ENCODE assay signal across 8 cellular contexts in the genomic region with DNA sequence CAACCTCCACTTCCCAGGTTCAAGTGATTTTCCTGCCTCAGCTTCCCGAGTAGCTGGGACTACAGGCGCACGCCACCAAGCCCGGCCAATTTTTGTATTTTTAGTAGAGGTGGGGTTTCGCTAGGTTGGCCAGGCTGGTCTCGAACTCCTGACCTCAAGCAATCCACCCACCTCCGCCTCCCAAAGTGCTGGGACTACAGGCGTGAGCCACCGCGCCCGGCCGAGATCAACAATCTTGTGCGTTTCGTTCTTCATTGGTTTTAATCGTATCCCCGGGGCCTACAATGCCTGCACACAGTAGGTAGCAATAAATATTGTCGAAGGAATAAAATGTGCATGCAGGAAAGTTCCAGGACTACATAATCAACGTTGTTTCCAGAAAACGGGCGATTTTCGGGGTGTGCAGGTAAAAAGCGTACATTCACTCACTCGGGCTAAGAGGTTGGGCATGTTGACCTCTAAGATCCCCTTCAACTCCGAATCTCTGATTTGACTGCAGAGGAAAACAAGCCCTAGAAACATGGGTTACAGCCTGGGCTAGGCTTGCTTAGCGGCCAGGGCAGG. TPM values are rescaled to one million over a fixed set of nuclear protein-coding genes. Genes with fewer than 3 reads are reported as not detected.
DNase-seq lines count a peak whose midpoint lies in the region; ATAC-seq and TF ChIP-seq lines count a peak whose summit lies in the region.

No MANE protein-coding gene starts in this region.

- H3K4me1 Mint-ChIP-seq in activated T-helper 1 cell treated with anti-CD3 and anti-CD28 coated beads, Interleukin-12 subunit alpha, Interleukin-12 subunit beta, Interleukin-2, Interleukin-4 antibody, amounts not matched to agents 30 ng/mL and 10 ng/mL and 1 ng/mL, durations not matched to agents 14 hours and 24 hours and 36 hours (ENCODE audit: low read depth): peaks cover 68% of the 10 kb centered on the region

- CTCF ChIA-PET in HCT116 (lab: Charles Lee): interaction anchor here (1.4 to 1.9 kb wide), 5 partner anchors 9 to 176 kb away, joined by 3 to 8 read pairs (median 4); no protein-coding TSS in a partner anchor

- H4K20me1 ChIP-seq in HCT116 (ENCODE audit: insufficient read depth) (no peaks in the 10 kb centered on the region), smooth muscle cell (ENCODE audit: low read depth) (peaks cover 15% of the 10 kb centered on the region)

- WGBS in smooth muscle cell (ENCODE audit: low lambda C conversion rate): 75% methylated on average over 25 of the region's 25 CpGs

- peaks cover 19 to 43% of the 10 kb centered on the region in 2 experiments for H3K4me1 ChIP-seq in HCT116 (ENCODE audit: control insufficient read depth in 1 of 2, insufficient read depth in 2 of 2, low read length in 2 of 2)
- peaks cover 28% of the 10 kb centered on the region for H3K4me1 ChIP-seq in smooth muscle cell (ENCODE audit: low read depth)

- peak overlapping the region; percentile 99 for H3K4me3 Mint-ChIP-seq in activated T-helper 1 cell treated with anti-CD3 and anti-CD28 coated beads, Interleukin-12 subunit alpha, Interleukin-12 subunit beta, Interleukin-2, Interleukin-4 antibody, amounts not matched to agents 30 ng/mL and 10 ng/mL and 1 ng/mL, durations not matched to agents 14 hours and 24 hours and 36 hours

- H3K27ac Mint-ChIP-seq in activated T-helper 1 cell treated with anti-CD3 and anti-CD28 coated beads, Interleukin-12 subunit alpha, Interleukin-12 subunit beta, Interleukin-2, Interleukin-4 antibody, amounts not matched to agents 30 ng/mL and 10 ng/mL and 1 ng/mL, durations not matched to agents 14 hours and 24 hours and 36 hours: peak overlapping the region; percentile 100

- H3K4me3 ChIP-seq in HCT116 (replicated peaks in 1 of 2; ENCODE audit: low read depth in 1 of 2, low read length in 2 of 2) (peak overlapping the region; percentile 70 to 96), iPS-11a (ENCODE audit: low read depth, low read length) (peak overlapping the region; percentile 80), smooth muscle cell (peak overlapping the region; percentile 67)

- H3K27ac ChIP-seq in HCT116 (ENCODE audit: low read depth, low read length) (peak overlapping the region; percentile 80), smooth muscle cell (ENCODE audit: low read depth) (peak overlapping the region; percentile 84)

- peak overlapping the region; percentile 95 for H3K4me2 ChIP-seq in HCT116 (ENCODE audit: low read length)
- H3K4me2 ChIP-seq in smooth muscle cell: peak overlapping the region; percentile 99

- no peaks in the 10 kb centered on the region for H3K9me3 Mint-ChIP-seq in activated T-helper 1 cell treated with anti-CD3 and anti-CD28 coated beads, Interleukin-12 subunit alpha, Interleukin-12 subunit beta, Interleukin-2, Interleukin-4 antibody, amounts not matched to agents 30 ng/mL and 10 ng/mL and 1 ng/mL, durations not matched to agents 14 hours and 24 hours and 36 hours

- RAD21 ChIA-PET in HCT116 (lab: Charles Lee; ENCODE audit: low non-redundant PET in 1 of 2, low total read pairs in 2 of 2, uncharacterized antibody in 2 of 2, unreplicated experiment in 2 of 2): interaction anchor here (1.0 to 1.3 kb wide), 2 partner anchors 106 to 176 kb away, joined by 3 read pairs; no protein-coding TSS in a partner anchor

- H3K9me3 ChIP-seq in HCT116 (ENCODE audit: control insufficient read depth in 1 of 2, insufficient read depth in 1 of 2, low read depth in 1 of 2, low read length in 2 of 2): no peaks in the 10 kb centered on the region
- H3K9me3 ChIP-seq in smooth muscle cell (replicated peaks; ENCODE audit: low read depth): no peaks in the 10 kb centered on the region

- H3K9me2 ChIP-seq in HCT116 (ENCODE audit: insufficient read depth): no peaks in the 10 kb centered on the region

- ATAC-seq in HCT116 (no peak), GM21526 (IDR thresholded peaks at IDR 0.05; ENCODE audit: low FRiP score, unreplicated experiment) (no peak), GM18858 (IDR thresholded peaks at IDR 0.05; ENCODE audit: unreplicated experiment) (no peak)

- no peak overlapping the region for H2AFZ ChIP-seq in HCT116 (ENCODE audit: low read depth, low read length, poor library complexity, severe bottlenecking)
- peak overlapping the region; percentile 100 for H2AFZ ChIP-seq in smooth muscle cell (ENCODE audit: low read depth)

- peaks cover 12% of the 10 kb centered on the region for H3F3A ChIP-seq in smooth muscle cell (ENCODE audit: low read depth)

- H3K27me3 Mint-ChIP-seq in activated T-helper 1 cell treated with anti-CD3 and anti-CD28 coated beads, Interleukin-12 subunit alpha, Interleukin-12 subunit beta, Interleukin-2, Interleukin-4 antibody, amounts not matched to agents 30 ng/mL and 10 ng/mL and 1 ng/mL, durations not matched to agents 14 hours and 24 hours and 36 hours (ENCODE audit: insufficient read depth): no peaks in the 10 kb centered on the region

- H3K9ac ChIP-seq in HCT116 (ENCODE audit: low read length) (peak overlapping the region; percentile 94), smooth muscle cell (ENCODE audit: low read depth) (peak overlapping the region; percentile 77)

- H3K36me3 ChIP-seq in HCT116 (ENCODE audit: control insufficient read depth in 1 of 2, insufficient read depth in 2 of 2, low read length in 2 of 2) (no peaks in the 10 kb centered on the region), smooth muscle cell (ENCODE audit: low read depth) (no peaks in the 10 kb centered on the region)

- peaks cover 20% of the 10 kb centered on the region for H3K79me2 ChIP-seq in HCT116 (ENCODE audit: insufficient read depth, low read length)
- H3K79me2 ChIP-seq in smooth muscle cell (ENCODE audit: low read depth): peaks cover 28% of the 10 kb centered on the region

- no peak for TF ChIP-seq RAD21 in HCT116 (IDR thresholded peaks at IDR 0.05; ENCODE audit: low read depth)

- TF ChIP-seq POLR2A in HCT116 (IDR thresholded peaks at IDR 0.05; ENCODE audit: borderline replicate concordance, extremely low read depth, insufficient read depth, insufficient read length): no peak

- H3K27me3 ChIP-seq in HCT116 (ENCODE audit: insufficient read depth, low read length) (no peaks in the 10 kb centered on the region), smooth muscle cell (ENCODE audit: low read depth) (no peaks in the 10 kb centered on the region)

- intact Hi-C loops in HCT116 (cut with micrococcal nuclease): loop anchor here (5.0 kb wide), 1 partner anchor 104 kb away; no protein-coding TSS in a partner anchor
- intact Hi-C loops in activated T-helper 1 cell treated with anti-CD3 and anti-CD28 coated beads, Interleukin-12 subunit alpha, Interleukin-12 subunit beta, Interleukin-2, Interleukin-4 antibody, amounts not matched to agents 30 ng/mL and 10 ng/mL and 1 ng/mL, durations not matched to agents 14 hours and 24 hours and 36 hours (cut with micrococcal nuclease): loop anchor here (5.0 kb wide), 2 partner anchors 314 to 581 kb away; a partner anchor contains a TSS

- no peak for TF ChIP-seq CTCF in HCT116 (IDR thresholded peaks at IDR 0.05 in 2 of 3, conservative IDR thresholded peaks at IDR 0.05 in 1 of 3; ENCODE audit: borderline replicate concordance in 1 of 3, insufficient read depth in 1 of 3, low read depth in 2 of 3, low read length in 2 of 3)
- TF ChIP-seq CTCF in smooth muscle cell (IDR thresholded peaks at IDR 0.05; ENCODE audit: borderline replicate concordance, insufficient read depth, poor library complexity, severe bottlenecking): no peak

- peaks cover 15% of the 10 kb centered on the region for H3K36me3 Mint-ChIP-seq in activated T-helper 1 cell treated with anti-CD3 and anti-CD28 coated beads, Interleukin-12 subunit alpha, Interleukin-12 subunit beta, Interleukin-2, Interleukin-4 antibody, amounts not matched to agents 30 ng/mL and 10 ng/mL and 1 ng/mL, durations not matched to agents 14 hours and 24 hours and 36 hours (ENCODE audit: low read depth)

- TSS peak; percentile 41 for BruUV-seq in HCT116 (replicated peaks; lab: Mats Ljungman, UMichigan)

- DNase-seq in HCT116 (ENCODE audit: low read depth, low spot score) (no peak), smooth muscle cell (lab: John Stamatoyannopoulos, UW; ENCODE audit: unreplicated experiment) (no peak), HK-2 (ENCODE audit: unreplicated experiment) (no peak), NAMALWA (ENCODE audit: low spot score) (no peak)
- no peak for DNase-seq in activated T-helper 1 cell treated with anti-CD3 and anti-CD28 coated beads, Interleukin-12 subunit alpha, Interleukin-12 subunit beta, Interleukin-2, Interleukin-4 antibody, amounts not matched to agents 30 ng/mL and 10 ng/mL and 1 ng/mL, durations not matched to agents 14 hours and 24 hours and 36 hours (ENCODE audit: low spot score)

- POLR2A ChIA-PET in HCT116 (lab: Charles Lee): no interaction called here

TF ChIP-seq in HCT116, 20 proteins besides CTCF, POLR2A, EP300 and RAD21:
- TF ChIP-seq FOSL1 (IDR thresholded peaks at IDR 0.05; ENCODE audit: low read depth) (no peak), ZFX (IDR thresholded peaks at IDR 0.05) (peak; percentile 14; the same call in 1 of the 2 replicates)

RNA-seq across cellular contexts. Expression of a gene that starts 2.7 kb away (rescaled TPM):
- total RNA-seq in HCT116 (2021; ENCODE audit: unreplicated experiment): 19.4 TPM
- 6.3 and 6.6 TPM in 2 replicates for polyA plus RNA-seq in HCT116 (2012)
- total RNA-seq in activated T-helper 1 cell treated with anti-CD3 and anti-CD28 coated beads, Interleukin-12 subunit alpha, Interleukin-12 subunit beta, Interleukin-2, Interleukin-4 antibody, amounts not matched to agents 30 ng/mL and 10 ng/mL and 1 ng/mL, durations not matched to agents 14 hours and 24 hours and 36 hours: 55.1 and 61.0 TPM in 2 replicates
- 34.0 and 38.5 TPM in 2 replicates for total RNA-seq in smooth muscle cell
- polyA plus RNA-seq in smooth muscle cell: 8.4 and 10.1 TPM in 2 replicates
